ENCODE assay signal across 20 cellular contexts in the genomic region with DNA sequence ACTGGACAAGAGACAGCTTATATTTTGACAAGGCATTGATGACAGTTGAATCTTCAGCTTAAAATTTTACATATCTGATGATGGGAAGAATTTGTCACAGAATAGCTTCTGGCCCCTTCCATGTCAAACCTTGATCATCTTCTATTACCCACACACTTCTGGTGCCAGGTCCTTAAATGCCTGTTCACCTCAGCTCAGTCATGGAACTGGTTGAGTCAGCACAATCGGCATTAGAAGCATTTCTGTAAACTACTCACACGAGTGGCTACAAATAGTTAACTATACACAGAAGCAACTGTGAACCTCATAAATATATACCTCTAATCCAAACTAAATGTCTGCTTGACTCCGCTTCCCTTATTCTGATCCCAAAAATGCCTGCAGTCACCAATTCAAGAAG.
"Had no signal": no experiment of that assay in that cellular context is flagged by ENCODE, and none has a peak within 500 bp of the region (broad histone marks: within the 10 kb centered on the region; RNA-seq: fewer than 3 reads in every experiment).

No MANE protein-coding gene starts in this region.

- ATAC-seq: activated T-helper 17 cell treated with anti-CD3 and anti-CD28 coated beads, Interleukin-2, amount 50 U/mL, for 72 hours; body of pancreas; psoas muscle; sciatic nerve had no signal

- H3K9me3 ChIP-seq: body of pancreas, colonic mucosa, psoas muscle, stomach, testis, upper lobe of left lung had no signal

- DNase-seq: activated CD4-positive, alpha-beta T cell treated with anti-CD3 and anti-CD28 coated beads, Interleukin-2, amount 50 U/mL, for 48 hours; activated naive CD4-positive, alpha-beta T cell treated with Interleukin-2 at 50 U/mL for 16 hours; body of pancreas; caudate nucleus; colonic mucosa; foreskin melanocyte; immature natural killer cell; psoas muscle; stimulated activated CD4-positive, alpha-beta T cell treated with anti-CD3 and anti-CD28 coated beads, Interleukin-12 subunit alpha, Interleukin-12 subunit beta, amount 100 ng/mL, for 4 hours; stimulated activated CD4-positive, alpha-beta T cell treated with anti-CD3 and anti-CD28 coated beads, Interleukin-2, amount 100 ng/mL, for 24 hours; stomach; T-helper 1 cell; testis; upper lobe of left lung had no signal

- H3K36me3 Mint-ChIP-seq: immature natural killer cell, mesothelial cell of epicardium had no signal

- H3K27me3 Mint-ChIP-seq: activated T-helper 17 cell treated with anti-CD3 and anti-CD28 coated beads, Interleukin-2, amount 50 U/mL, for 72 hours had no signal

- H3K4me3 ChIP-seq: body of pancreas, colonic mucosa, lung, psoas muscle, stomach, testis, upper lobe of left lung had no signal

- H3K4me3 Mint-ChIP-seq: activated T-helper 17 cell treated with anti-CD3 and anti-CD28 coated beads, Interleukin-2, amount 50 U/mL, for 72 hours; immature natural killer cell; mesothelial cell of epicardium; neural crest cell had no signal

- H3K4me1 ChIP-seq: colonic mucosa, testis, upper lobe of left lung had no signal

- H3K27me3 ChIP-seq: body of pancreas, colonic mucosa, stomach, testis, upper lobe of left lung had no signal

- H3K27ac ChIP-seq: body of pancreas, colonic mucosa, psoas muscle, testis, upper lobe of left lung, VCaP had no signal

- H3K4me1 Mint-ChIP-seq: activated T-helper 17 cell treated with anti-CD3 and anti-CD28 coated beads, Interleukin-2, amount 50 U/mL, for 72 hours; immature natural killer cell had no signal

- H3K36me3 ChIP-seq: colonic mucosa, stomach, upper lobe of left lung had no signal

- H3K9me3 Mint-ChIP-seq: activated T-helper 17 cell treated with anti-CD3 and anti-CD28 coated beads, Interleukin-2, amount 50 U/mL, for 72 hours; immature natural killer cell had no signal

- H3K27ac Mint-ChIP-seq: activated T-helper 17 cell treated with anti-CD3 and anti-CD28 coated beads, Interleukin-2, amount 50 U/mL, for 72 hours; mesothelial cell of epicardium had no signal
